In the genomic region with DNA sequence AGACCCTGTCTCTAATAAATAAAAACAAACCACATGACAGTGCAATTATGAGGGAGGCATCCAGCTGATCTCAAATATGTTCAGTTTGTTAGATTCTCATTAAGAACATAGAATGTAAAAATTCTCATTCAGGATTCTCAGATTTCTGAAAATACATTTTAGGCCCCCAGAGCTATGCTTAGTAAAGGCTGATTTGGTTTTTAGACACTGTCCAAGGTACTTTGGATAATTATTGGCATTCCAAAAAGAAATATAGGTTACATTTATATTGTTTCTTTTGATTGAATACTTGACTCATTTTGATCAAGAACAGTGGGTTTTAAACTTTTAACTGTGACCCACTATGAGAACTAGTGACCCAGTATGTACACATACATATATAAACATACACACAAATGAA, we compare ENCODE assay signal across 28 cellular contexts.
"Had no signal": no experiment of that assay in that cellular context is flagged by ENCODE, and none has a peak within 500 bp of the region (broad histone marks: within the 10 kb centered on the region; RNA-seq: fewer than 3 reads in every experiment).

No MANE protein-coding gene starts in this region.

- H3K27ac ChIP-seq: colonic mucosa, coronary artery, dorsolateral prefrontal cortex, epithelial cell of prostate, esophagus muscularis mucosa, esophagus squamous epithelium, foreskin keratinocyte, gastroesophageal sphincter, heart left ventricle, heart right ventricle had no signal

- H3K36me3 ChIP-seq: colonic mucosa, esophagus muscularis mucosa, esophagus squamous epithelium, gastrocnemius medialis, gastroesophageal sphincter, heart left ventricle, heart right ventricle had no signal

- H3K4me3 ChIP-seq: colonic mucosa, coronary artery, dorsolateral prefrontal cortex, esophagus muscularis mucosa, esophagus squamous epithelium, gastrocnemius medialis, gastroesophageal sphincter, heart left ventricle, heart right ventricle had no signal

- H3K9me3 ChIP-seq: colonic mucosa, esophagus muscularis mucosa, esophagus squamous epithelium, gastrocnemius medialis, gastroesophageal sphincter, heart left ventricle, heart right ventricle had no signal

- ATAC-seq: effector memory CD8-positive, alpha-beta T cell; esophagus mucosa; foreskin keratinocyte; gastroesophageal sphincter; heart left ventricle; heart right ventricle had no signal

- DNase-seq: colonic mucosa; cortex of kidney; dermis blood vessel endothelial cell; dorsolateral prefrontal cortex; effector CD4-positive, alpha-beta T cell; effector CD8-positive, alpha-beta T cell; effector memory CD4-positive, alpha-beta T cell; effector memory CD8-positive, alpha-beta T cell; endodermal cell; erythroblast; esophagus squamous epithelium; foreskin fibroblast; foreskin keratinocyte; foreskin melanocyte; glutamatergic neuron; head of caudate nucleus; heart left ventricle; heart right ventricle had no signal

- FAIRE-seq: colon, endometrium, endothelial cell of umbilical vein, frontal cortex had no signal

- H3K4me1 ChIP-seq: colonic mucosa, foreskin keratinocyte had no signal
